In the genomic region with DNA sequence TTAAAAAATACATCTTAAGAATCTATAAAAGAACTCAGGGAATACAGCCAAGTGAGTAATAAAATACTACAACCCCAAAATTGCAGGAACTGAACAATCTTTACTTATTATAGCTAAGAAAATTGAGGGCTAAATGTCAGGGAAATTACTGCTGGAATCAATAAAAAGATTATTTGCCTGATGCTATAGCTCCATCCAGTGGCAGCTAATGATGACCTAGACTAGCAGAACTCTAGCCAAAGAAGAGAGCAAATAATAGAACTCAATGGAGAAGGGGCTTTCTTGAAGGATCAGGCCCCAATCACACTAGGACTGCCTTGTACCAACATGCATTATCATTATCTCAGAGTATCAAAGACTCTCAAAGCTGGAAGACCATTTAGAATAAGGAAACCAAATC, we compare ENCODE assay signal across 10 cellular contexts.
DNase-seq lines count a peak whose midpoint lies in the region; ATAC-seq and TF ChIP-seq lines count a peak whose summit lies in the region.
"Had no signal": no experiment of that assay in that cellular context is flagged by ENCODE, and none has a peak within 500 bp of the region (broad histone marks: within the 10 kb centered on the region; RNA-seq: fewer than 3 reads in every experiment).

No MANE protein-coding gene starts in this region.

- H3K36me3 ChIP-seq in left ventricle myocardium inferior (no peaks in the 10 kb centered on the region), heart right ventricle (no peaks in the 10 kb centered on the region)

- H3K4me3 ChIP-seq in left ventricle myocardium inferior (no peak overlapping the region), heart right ventricle (no peak overlapping the region), epithelial cell of esophagus (ENCODE audit: low read length) (no peak overlapping the region)

- H3K27me3 ChIP-seq in left ventricle myocardium inferior (ENCODE audit: low read depth) (no peaks in the 10 kb centered on the region), heart right ventricle (no peaks in the 10 kb centered on the region)

- DNase-seq in left ventricle myocardium inferior (no peak), heart right ventricle (no peak), NCI-H2227 (lab: John Stamatoyannopoulos, UW; ENCODE audit: unreplicated experiment) (peak; percentile 12), epithelial cell of esophagus (ENCODE audit: low read depth) (peak; percentile 57)
- no peak for DNase-seq in stimulated activated CD4-positive, alpha-beta T cell treated with anti-CD3 and anti-CD28 coated beads, Interleukin-15, amount 100 ng/mL, for 24 hours
- no peak for DNase-seq in stimulated activated naive CD8-positive, alpha-beta T cell treated with anti-CD3 and anti-CD28 coated beads, Interleukin-15, amount 100 ng/mL, for 72 hours
- DNase-seq in activated T-cell treated with anti-CD3 and anti-CD28 coated beads, Interleukin-2, amount 50 U/mL, for 4 hours: no peak
- DNase-seq: GDM1, NCI-H187 had no signal

- peak; percentile 24 for TF ChIP-seq CTCF in left ventricle myocardium inferior (IDR thresholded peaks at IDR 0.05; ENCODE audit: borderline replicate concordance)
- peak in 2 of 9 donors; percentile 26 to 35 for TF ChIP-seq CTCF in heart right ventricle (IDR thresholded peaks at IDR 0.05)
- peak; percentile 69 for TF ChIP-seq CTCF in epithelial cell of esophagus (IDR thresholded peaks at IDR 0.05; ENCODE audit: insufficient read depth, low read depth, low read length, missing control alignments)

- H3K4me1 ChIP-seq in left ventricle myocardium inferior (no peaks in the 10 kb centered on the region), heart right ventricle (no peaks in the 10 kb centered on the region)

- no peaks in the 10 kb centered on the region for H3K27me3 Mint-ChIP-seq in stimulated activated naive CD8-positive, alpha-beta T cell treated with anti-CD3 and anti-CD28 coated beads, Interleukin-15, amount 100 ng/mL, for 72 hours
- H3K27me3 Mint-ChIP-seq in activated T-cell treated with anti-CD3 and anti-CD28 coated beads, Interleukin-2, amount 50 U/mL, for 4 hours (ENCODE audit: low read depth): peaks cover 4% of the 10 kb centered on the region

- no peaks in the 10 kb centered on the region for H3K9me3 Mint-ChIP-seq in stimulated activated naive CD8-positive, alpha-beta T cell treated with anti-CD3 and anti-CD28 coated beads, Interleukin-15, amount 100 ng/mL, for 72 hours
- H3K9me3 Mint-ChIP-seq in activated T-cell treated with anti-CD3 and anti-CD28 coated beads, Interleukin-2, amount 50 U/mL, for 4 hours: no peaks in the 10 kb centered on the region

- no peak overlapping the region for H3K27ac ChIP-seq in left ventricle myocardium inferior (replicated peaks)
- H3K27ac ChIP-seq in heart right ventricle: no peak overlapping the region

- H3K36me3 Mint-ChIP-seq in activated T-cell treated with anti-CD3 and anti-CD28 coated beads, Interleukin-2, amount 50 U/mL, for 4 hours (ENCODE audit: insufficient read depth): no peaks in the 10 kb centered on the region

- H3K27ac Mint-ChIP-seq in stimulated activated naive CD8-positive, alpha-beta T cell treated with anti-CD3 and anti-CD28 coated beads, Interleukin-15, amount 100 ng/mL, for 72 hours: no peak overlapping the region

- H3K4me3 Mint-ChIP-seq in stimulated activated naive CD8-positive, alpha-beta T cell treated with anti-CD3 and anti-CD28 coated beads, Interleukin-15, amount 100 ng/mL, for 72 hours: no peak overlapping the region
- H3K4me3 Mint-ChIP-seq in activated T-cell treated with anti-CD3 and anti-CD28 coated beads, Interleukin-2, amount 50 U/mL, for 4 hours: no peak overlapping the region

- H3K4me1 Mint-ChIP-seq in stimulated activated naive CD8-positive, alpha-beta T cell treated with anti-CD3 and anti-CD28 coated beads, Interleukin-15, amount 100 ng/mL, for 72 hours: no peaks in the 10 kb centered on the region
- H3K4me1 Mint-ChIP-seq in activated T-cell treated with anti-CD3 and anti-CD28 coated beads, Interleukin-2, amount 50 U/mL, for 4 hours (ENCODE audit: low read depth): no peaks in the 10 kb centered on the region

- intact Hi-C loops in left ventricle myocardium inferior (cut with micrococcal nuclease) (no loop called here), heart right ventricle (cut with DNase I) (no loop called here)

- ATAC-seq in heart right ventricle (no peak), GM18519 (IDR thresholded peaks at IDR 0.05; ENCODE audit: low FRiP score, unreplicated experiment) (no peak)
- ATAC-seq in stimulated activated naive CD8-positive, alpha-beta T cell treated with anti-CD3 and anti-CD28 coated beads, Interleukin-15, amount 100 ng/mL, for 72 hours: no peak
- no peak for ATAC-seq in activated T-cell treated with anti-CD3 and anti-CD28 coated beads, Interleukin-2, amount 50 U/mL, for 4 hours

- no peaks in the 10 kb centered on the region for H3K9me3 ChIP-seq in left ventricle myocardium inferior (replicated peaks)
- no peaks in the 10 kb centered on the region for H3K9me3 ChIP-seq in heart right ventricle

Comparison
In these comparisons a context has a peak if more than half of its experiments do, and no peak if none do; other contexts are left out.
1. DNase-seq: peak in NCI-H2227 (single experiment) and epithelial cell of esophagus (single experiment); none in left ventricle myocardium inferior (single experiment), heart right ventricle (0 of 2), stimulated activated CD4-positive, alpha-beta T cell treated with anti-CD3 and anti-CD28 coated beads, Interleukin-15, amount 100 ng/mL, for 24 hours (single experiment), stimulated activated naive CD8-positive, alpha-beta T cell treated with anti-CD3 and anti-CD28 coated beads, Interleukin-15, amount 100 ng/mL, for 72 hours (0 of 2) and activated T-cell treated with anti-CD3 and anti-CD28 coated beads, Interleukin-2, amount 50 U/mL, for 4 hours (single experiment).